ENCODE assay signal across 24 cellular contexts in genomic region chr11:70405679-70406395, GRCh38. TPM values are rescaled to one million over a fixed set of nuclear protein-coding genes. Genes with fewer than 3 reads are reported as not detected.
"Had no signal": no experiment of that assay in that cellular context is flagged by ENCODE, and none has a peak within 500 bp of the region (broad histone marks: within the 10 kb centered on the region; RNA-seq: fewer than 3 reads in every experiment).

No MANE protein-coding gene starts in this region.

- H3K4me2 ChIP-seq: hepatocyte had no signal

- H3K27me3 ChIP-seq: gastroesophageal sphincter, hepatocyte, right lobe of liver, tibial nerve had no signal

- H3K36me3 Mint-ChIP-seq: memory B cell; naive thymus-derived CD8-positive, alpha-beta T cell had no signal

- H3K9me3 Mint-ChIP-seq: effector memory CD8-positive, alpha-beta T cell; memory B cell; naive thymus-derived CD8-positive, alpha-beta T cell; neural crest cell; T-helper 1 cell treated with Interleukin-12 subunit alpha and Interleukin-12 subunit beta and Interleukin-4 antibody, amounts not matched to agents 30 μg/mL and 1 μg/mL, for 36 hours had no signal

- H3K4me1 Mint-ChIP-seq: memory B cell; naive thymus-derived CD8-positive, alpha-beta T cell had no signal

- H3K27ac ChIP-seq: gastroesophageal sphincter, hepatocyte, right lobe of liver, tibial nerve, VCaP had no signal

- DNase-seq: activated CD4-positive, alpha-beta T cell treated with anti-CD3 and anti-CD28 coated beads for 48 hours; activated CD4-positive, alpha-beta T cell treated with anti-CD3 and anti-CD28 coated beads, Interleukin-2, amount 50 U/mL, for 48 hours; activated CD8-positive, alpha-beta memory T cell treated with anti-CD3 and anti-CD28 coated beads for 24 hours; activated effector memory CD4-positive, alpha-beta T cell treated with Interleukin-2 at 50 U/mL for 16 hours; activated naive CD4-positive, alpha-beta T cell treated with Interleukin-2 at 50 U/mL for 16 hours; anterior cingulate cortex; cortex of kidney; effector memory CD8-positive, alpha-beta T cell; islet precursor cell; naive thymus-derived CD8-positive, alpha-beta T cell; occipital lobe; right lobe of liver; stimulated activated CD4-positive, alpha-beta T cell treated with anti-CD3 and anti-CD28 coated beads, Interleukin-2, amount 100 ng/mL, for 48 hours; stimulated activated naive CD4-positive, alpha-beta T cell treated with Interleukin-2 at 50 U/mL for 16 hours; T-helper 9 cell had no signal

- H2AFZ ChIP-seq: hepatocyte had no signal

- ATAC-seq: activated CD4-positive, CD25-positive, alpha-beta regulatory T cell treated with anti-CD3 and anti-CD28 coated beads, Interleukin-2, amount 50 U/mL, for 24 hours; effector memory CD8-positive, alpha-beta T cell; gastroesophageal sphincter; naive thymus-derived CD8-positive, alpha-beta T cell had no signal

- H3K27me3 Mint-ChIP-seq: activated naive CD8-positive, alpha-beta T cell had no signal

- H3K27ac Mint-ChIP-seq: activated naive CD8-positive, alpha-beta T cell; effector memory CD8-positive, alpha-beta T cell; memory B cell; T-helper 1 cell treated with Interleukin-12 subunit alpha and Interleukin-12 subunit beta and Interleukin-4 antibody, amounts not matched to agents 30 μg/mL and 1 μg/mL, for 36 hours had no signal

- H3K4me3 ChIP-seq: gastroesophageal sphincter, hepatocyte, right lobe of liver, tibial nerve had no signal

- H3K4me3 Mint-ChIP-seq: activated naive CD8-positive, alpha-beta T cell; effector memory CD8-positive, alpha-beta T cell; memory B cell; naive thymus-derived CD8-positive, alpha-beta T cell; neural crest cell; T-helper 1 cell treated with Interleukin-12 subunit alpha and Interleukin-12 subunit beta and Interleukin-4 antibody, amounts not matched to agents 30 μg/mL and 1 μg/mL, for 36 hours had no signal

- H3K9me3 ChIP-seq: gastroesophageal sphincter, right lobe of liver, tibial nerve had no signal

RNA-seq across cellular contexts. Expression of gene CTTN, which starts 7.5 kb away (rescaled TPM):
- polyA plus RNA-seq: naive thymus-derived CD8-positive, alpha-beta T cell had no signal
